ENCODE assay signal across 1 cellular context in genomic region chr5:95471922-95472321, GRCh38.
TF ChIP-seq lines count a peak whose summit lies in the region.

No MANE protein-coding gene starts in this region.

TF ChIP-seq in A549, 52 proteins besides CTCF, POLR2A, EP300 and RAD21:
- TF ChIP-seq TFCP2L1 (CRISPR knock-in tag; IDR thresholded peaks at IDR 0.05) (no peak), NR3C1 (IDR thresholded peaks at IDR 0.05) (no peak), HMGXB4 (CRISPR knock-in tag; IDR thresholded peaks at IDR 0.05; ENCODE audit: borderline replicate concordance) (no peak), ATOH8 (CRISPR knock-in tag; IDR thresholded peaks at IDR 0.05; ENCODE audit: low read depth) (no peak), CHD2 (IDR thresholded peaks at IDR 0.05; ENCODE audit: low read length, partially characterized antibody) (no peak), HOXB13 (CRISPR knock-in tag; IDR thresholded peaks at IDR 0.05; ENCODE audit: low read depth) (no peak), CBX2 (IDR thresholded peaks at IDR 0.05; ENCODE audit: borderline replicate concordance, low read depth) (no peak), CBX8 (IDR thresholded peaks at IDR 0.05) (no peak), KDM5A (IDR thresholded peaks at IDR 0.05) (no peak), NFE2L2 (conservative IDR thresholded peaks at IDR 0.05; ENCODE audit: low read length) (no peak), RARB (CRISPR knock-in tag; IDR thresholded peaks at IDR 0.05) (no peak), MAX (IDR thresholded peaks at IDR 0.05) (no peak), BCL3 (IDR thresholded peaks at IDR 0.05) (no peak), MAZ (IDR thresholded peaks at IDR 0.05; ENCODE audit: borderline replicate concordance, low read depth, low read length) (no peak)
TF ChIP-seq in A549: peak in this region for 0.
